17 cellular contexts compared by ENCODE assay signal in genomic region chr7:96329189-96329588, GRCh38.
"Had no signal": no experiment of that assay in that cellular context is flagged by ENCODE, and none has a peak within 500 bp of the region (broad histone marks: within the 10 kb centered on the region; RNA-seq: fewer than 3 reads in every experiment).

No MANE protein-coding gene starts in this region.

- H3K4me3 Mint-ChIP-seq: activated naive CD8-positive, alpha-beta T cell treated with anti-CD3 and anti-CD28 coated beads, Interleukin-2, amount 10 ng/mL, durations not matched to agents 7 days and 5 days; activated T-helper 1 cell treated with anti-CD3 and anti-CD28 coated beads, Interleukin-12 subunit alpha, Interleukin-12 subunit beta, Interleukin-2, Interleukin-4 antibody, amounts not matched to agents 30 ng/mL and 10 ng/mL and 1 ng/mL, durations not matched to agents 14 hours and 24 hours and 36 hours; effector memory CD8-positive, alpha-beta T cell; immature natural killer cell; natural killer cell treated with Interleukin-12 subunit alpha and Interleukin-12 subunit beta and Interleukin-15 and Interleukin-18, amount 100 ng/mL, for 72 hours had no signal

- DNase-seq: activated CD4-positive, CD25-positive, alpha-beta regulatory T cell treated with anti-CD3 and anti-CD28 coated beads, Interleukin-2, amount 50 U/mL, for 72 hours; activated naive CD8-positive, alpha-beta T cell treated with anti-CD3 and anti-CD28 coated beads, Interleukin-2, amount 10 ng/mL, durations not matched to agents 7 days and 5 days; anterior cingulate cortex; dermis blood vessel endothelial cell; effector memory CD8-positive, alpha-beta T cell; gastrocnemius medialis; heart left ventricle; immature natural killer cell; mesenchymal stem cell; retina; stimulated activated CD4-positive, alpha-beta T cell treated with anti-CD3 and anti-CD28 coated beads, Interleukin-12 subunit alpha, Interleukin-12 subunit beta, amount 100 ng/mL, for 4 hours; stimulated activated CD4-positive, alpha-beta T cell treated with anti-CD3 and anti-CD28 coated beads, Interleukin-2, amount 100 ng/mL, for 24 hours; stomach; testis; upper lobe of right lung had no signal

- H3K36me3 ChIP-seq: gastrocnemius medialis, heart left ventricle, stomach, upper lobe of right lung had no signal

- H3K4me3 ChIP-seq: gastrocnemius medialis, heart left ventricle, stomach, testis, upper lobe of right lung had no signal

- H3K9me3 ChIP-seq: gastrocnemius medialis, stomach, testis, upper lobe of right lung had no signal

- H3K9me3 Mint-ChIP-seq: activated naive CD8-positive, alpha-beta T cell treated with anti-CD3 and anti-CD28 coated beads, Interleukin-2, amount 10 ng/mL, durations not matched to agents 7 days and 5 days; activated T-helper 1 cell treated with anti-CD3 and anti-CD28 coated beads, Interleukin-12 subunit alpha, Interleukin-12 subunit beta, Interleukin-2, Interleukin-4 antibody, amounts not matched to agents 30 ng/mL and 10 ng/mL and 1 ng/mL, durations not matched to agents 14 hours and 24 hours and 36 hours; effector memory CD8-positive, alpha-beta T cell; immature natural killer cell; natural killer cell treated with Interleukin-12 subunit alpha and Interleukin-12 subunit beta and Interleukin-15 and Interleukin-18, amount 100 ng/mL, for 72 hours had no signal

- H3K36me3 Mint-ChIP-seq: activated naive CD8-positive, alpha-beta T cell treated with anti-CD3 and anti-CD28 coated beads, Interleukin-2, amount 10 ng/mL, durations not matched to agents 7 days and 5 days; immature natural killer cell; natural killer cell treated with Interleukin-12 subunit alpha and Interleukin-12 subunit beta and Interleukin-15 and Interleukin-18, amount 100 ng/mL, for 72 hours had no signal

- H3K27me3 ChIP-seq: gastrocnemius medialis, heart left ventricle, stomach, testis, upper lobe of right lung had no signal

- H3K4me1 Mint-ChIP-seq: activated naive CD8-positive, alpha-beta T cell treated with anti-CD3 and anti-CD28 coated beads, Interleukin-2, amount 10 ng/mL, durations not matched to agents 7 days and 5 days; immature natural killer cell had no signal

- H3K27ac ChIP-seq: heart left ventricle, stomach, testis, upper lobe of right lung had no signal

- H3K27ac Mint-ChIP-seq: activated naive CD8-positive, alpha-beta T cell treated with anti-CD3 and anti-CD28 coated beads, Interleukin-2, amount 10 ng/mL, durations not matched to agents 7 days and 5 days; activated T-helper 1 cell treated with anti-CD3 and anti-CD28 coated beads, Interleukin-12 subunit alpha, Interleukin-12 subunit beta, Interleukin-2, Interleukin-4 antibody, amounts not matched to agents 30 ng/mL and 10 ng/mL and 1 ng/mL, durations not matched to agents 14 hours and 24 hours and 36 hours; immature natural killer cell; natural killer cell treated with Interleukin-12 subunit alpha and Interleukin-12 subunit beta and Interleukin-15 and Interleukin-18, amount 100 ng/mL, for 72 hours had no signal

- H3K4me1 ChIP-seq: upper lobe of right lung had no signal
